In the genomic region with DNA sequence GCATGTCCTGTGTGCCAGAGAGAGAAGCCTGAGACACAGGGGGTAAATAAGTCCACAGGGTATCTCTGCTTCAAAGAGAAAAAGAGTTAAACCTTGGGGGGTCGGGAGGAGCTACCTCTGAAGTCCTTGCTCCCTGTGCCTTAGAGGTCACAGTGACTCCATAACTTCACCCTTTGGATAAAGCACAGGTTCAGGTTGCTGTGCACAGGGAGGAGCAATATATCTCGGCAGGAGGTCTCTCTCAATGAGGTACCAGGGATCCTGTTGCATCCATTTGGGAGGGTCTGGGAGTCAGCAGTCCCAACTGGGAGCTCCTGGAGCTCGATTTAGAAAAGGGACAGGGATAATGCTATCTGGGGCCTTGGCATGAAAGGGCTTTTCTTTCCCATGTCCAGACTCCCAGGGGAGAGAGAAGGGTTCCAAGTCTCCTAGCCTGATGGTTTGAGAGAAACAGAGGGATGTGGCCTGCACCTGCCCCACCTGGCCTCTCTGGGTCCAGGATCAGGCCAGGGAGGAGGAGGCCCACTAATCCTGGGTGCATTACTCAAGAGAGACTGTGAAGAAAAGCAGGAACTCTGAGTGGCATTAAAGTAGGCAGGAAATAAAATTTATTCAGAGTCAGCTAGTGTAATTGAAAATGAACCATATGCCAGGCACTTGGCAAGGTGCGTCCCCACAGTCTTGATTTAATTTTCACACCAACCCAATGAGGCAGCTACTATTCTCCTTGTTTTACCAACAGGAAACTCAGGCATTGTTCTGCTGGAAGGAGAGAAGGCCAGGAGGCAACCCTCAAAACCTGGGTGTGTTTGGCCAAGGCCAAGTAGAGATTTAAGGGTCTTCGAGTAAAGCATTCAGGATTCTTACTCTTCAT, we compare ENCODE assay signal across 2 cellular contexts.
TF ChIP-seq lines count a peak whose summit lies in the region.

No MANE protein-coding gene starts in this region.

TF ChIP-seq in HEK293, 187 proteins besides CTCF, POLR2A, EP300 and RAD21 (continues in another document):
- TF ChIP-seq ZNF580 (tag by site-specific recombination; IDR thresholded peaks at IDR 0.05) (no peak), KLF10 (tag by site-specific recombination; IDR thresholded peaks at IDR 0.05) (no peak), SCRT2 (tag by site-specific recombination; IDR thresholded peaks at IDR 0.05) (no peak), REPIN1 (tag by site-specific recombination; IDR thresholded peaks at IDR 0.05; ENCODE audit: low read depth) (no peak), IKZF3 (tag by site-specific recombination; IDR thresholded peaks at IDR 0.05) (peak; percentile 34; the same call in 1 of the 2 replicates), OVOL3 (tag by site-specific recombination; IDR thresholded peaks at IDR 0.05) (no peak), BCL6B (tag by site-specific recombination; IDR thresholded peaks at IDR 0.05) (no peak), ZFP3 (tag by site-specific recombination; IDR thresholded peaks at IDR 0.05; ENCODE audit: low read depth) (no peak), ZIC2 (tag by site-specific recombination; IDR thresholded peaks at IDR 0.05) (peak; percentile 96), ZNF280D (tag by site-specific recombination; IDR thresholded peaks at IDR 0.05) (no peak), ZNF624 (tag by site-specific recombination; IDR thresholded peaks at IDR 0.05) (no peak), ZNF248 (tag by site-specific recombination; IDR thresholded peaks at IDR 0.05) (no peak), GLIS1 (tag by site-specific recombination; IDR thresholded peaks at IDR 0.05) (peak; percentile 99), SP3 (tag by site-specific recombination; IDR thresholded peaks at IDR 0.05) (no peak), ZNF785 (tag by site-specific recombination; IDR thresholded peaks at IDR 0.05) (no peak), ZNF311 (tag by site-specific recombination; IDR thresholded peaks at IDR 0.05; ENCODE audit: borderline replicate concordance) (no peak), ZFP41 (tag by site-specific recombination; IDR thresholded peaks at IDR 0.05; ENCODE audit: borderline replicate concordance) (no peak)
- TF ChIP-seq, protein P1, sequence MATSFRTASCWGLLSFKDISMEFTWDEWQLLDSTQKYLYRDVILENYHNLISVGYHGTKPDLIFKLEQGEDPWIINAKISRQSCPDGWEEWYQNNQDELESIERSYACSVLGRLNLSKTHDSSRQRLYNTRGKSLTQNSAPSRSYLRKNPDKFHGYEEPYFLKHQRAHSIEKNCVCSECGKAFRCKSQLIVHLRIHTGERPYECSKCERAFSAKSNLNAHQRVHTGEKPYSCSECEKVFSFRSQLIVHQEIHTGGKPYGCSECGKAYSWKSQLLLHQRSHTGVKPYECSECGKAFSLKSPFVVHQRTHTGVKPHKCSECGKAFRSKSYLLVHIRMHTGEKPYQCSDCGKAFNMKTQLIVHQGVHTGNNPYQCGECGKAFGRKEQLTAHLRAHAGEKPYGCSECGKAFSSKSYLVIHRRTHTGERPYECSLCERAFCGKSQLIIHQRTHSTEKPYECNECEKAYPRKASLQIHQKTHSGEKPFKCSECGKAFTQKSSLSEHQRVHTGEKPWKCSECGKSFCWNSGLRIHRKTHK (tag by site-specific recombination; IDR thresholded peaks at IDR 0.05) = no peak
- TF ChIP-seq, protein P2, sequence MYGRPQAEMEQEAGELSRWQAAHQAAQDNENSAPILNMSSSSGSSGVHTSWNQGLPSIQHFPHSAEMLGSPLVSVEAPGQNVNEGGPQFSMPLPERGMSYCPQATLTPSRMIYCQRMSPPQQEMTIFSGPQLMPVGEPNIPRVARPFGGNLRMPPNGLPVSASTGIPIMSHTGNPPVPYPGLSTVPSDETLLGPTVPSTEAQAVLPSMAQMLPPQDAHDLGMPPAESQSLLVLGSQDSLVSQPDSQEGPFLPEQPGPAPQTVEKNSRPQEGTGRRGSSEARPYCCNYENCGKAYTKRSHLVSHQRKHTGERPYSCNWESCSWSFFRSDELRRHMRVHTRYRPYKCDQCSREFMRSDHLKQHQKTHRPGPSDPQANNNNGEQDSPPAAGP (tag by site-specific recombination; IDR thresholded peaks at IDR 0.05) = 0 out of 2 replicates have a peak, but pooled peaks have one; percentile 16

TF ChIP-seq in endothelial cell of umbilical vein, 7 proteins besides CTCF, POLR2A, EP300 and RAD21:
- TF ChIP-seq MYC (IDR thresholded peaks at IDR 0.05; ENCODE audit: low read depth, low read length) = no peak
- no peak for TF ChIP-seq POLR2AphosphoS5 (IDR thresholded peaks at IDR 0.05; ENCODE audit: insufficient read depth, low read depth, low read length)
- no peak for TF ChIP-seq FOS (IDR thresholded peaks at IDR 0.05; ENCODE audit: borderline replicate concordance, insufficient read depth, low read length)
- TF ChIP-seq JUN (IDR thresholded peaks at IDR 0.05; ENCODE audit: borderline replicate concordance, insufficient read depth, insufficient read length, low read depth) = no peak
- no peak for TF ChIP-seq GATA2 (IDR thresholded peaks at IDR 0.05; ENCODE audit: insufficient read depth, insufficient read length, low read depth, low read length)
- TF ChIP-seq MAX (IDR thresholded peaks at IDR 0.05; ENCODE audit: insufficient read depth, insufficient read length) = no peak
- TF ChIP-seq EZH2 (IDR thresholded peaks at IDR 0.05; ENCODE audit: borderline replicate concordance, low read depth, low read length, severe bottlenecking) = no peak
